ENCODE assay signal across 1 cellular context in genomic region chr1:241518447-241519307, GRCh38.
TF ChIP-seq lines count a peak whose summit lies in the region.

No MANE protein-coding gene starts in this region.

TF ChIP-seq in HepG2, 621 proteins besides CTCF, POLR2A, EP300 and RAD21:
- TF ChIP-seq ZNF773 (CRISPR knock-in tag; IDR thresholded peaks at IDR 0.05; ENCODE audit: borderline replicate concordance) (no peak), ZNF564 (CRISPR knock-in tag; IDR thresholded peaks at IDR 0.05) (0 out of 2 replicates have a peak, but pooled peaks have one; percentile 32), ZNF138 (CRISPR knock-in tag; IDR thresholded peaks at IDR 0.05; ENCODE audit: low read depth) (0 out of 2 replicates have a peak, but pooled peaks have one; percentile 24), MLXIP (CRISPR knock-in tag; IDR thresholded peaks at IDR 0.05; ENCODE audit: borderline replicate concordance) (no peak), ARNT2 (CRISPR knock-in tag; IDR thresholded peaks at IDR 0.05; ENCODE audit: low read depth) (no peak), ZNF546 (CRISPR knock-in tag; conservative IDR thresholded peaks at IDR 0.05) (peak; percentile 86; the same call in 1 of the 2 replicates), ZNF34 (CRISPR knock-in tag; IDR thresholded peaks at IDR 0.05; ENCODE audit: borderline replicate concordance) (no peak), ZNF44 (CRISPR knock-in tag; IDR thresholded peaks at IDR 0.05) (no peak), REXO4 (CRISPR knock-in tag; IDR thresholded peaks at IDR 0.05; ENCODE audit: borderline replicate concordance) (no peak), HOXA5 (CRISPR knock-in tag; IDR thresholded peaks at IDR 0.05) (0 out of 2 replicates have a peak, but pooled peaks have one; percentile 15), ZNF674 (CRISPR knock-in tag; IDR thresholded peaks at IDR 0.05; ENCODE audit: low read depth) (peak; percentile 73; the same call in 1 of the 2 replicates), ZNF646 (CRISPR knock-in tag; IDR thresholded peaks at IDR 0.05) (0 out of 2 replicates have a peak, but pooled peaks have one; percentile 21), ZNF367 (CRISPR knock-in tag; IDR thresholded peaks at IDR 0.05; ENCODE audit: borderline replicate concordance) (no peak), ZNF263 (CRISPR knock-in tag; IDR thresholded peaks at IDR 0.05) (0 out of 2 replicates have a peak, but pooled peaks have one; percentile 10), ZSCAN31 (CRISPR knock-in tag; IDR thresholded peaks at IDR 0.05; ENCODE audit: low read depth) (peak; percentile 19; the same call in 1 of the 2 replicates), MAFK (conservative IDR thresholded peaks at IDR 0.05 in 1 of 2, IDR thresholded peaks at IDR 0.05 in 1 of 2; ENCODE audit: low read length in 2 of 2) (0 out of 4 replicates have a peak, but pooled peaks of 1 of the 2 experiments have one; percentile 1), TAF15 (IDR thresholded peaks at IDR 0.05; ENCODE audit: low read depth, low read length, poor library complexity, severe bottlenecking) (no peak), MTERF4 (CRISPR knock-in tag; IDR thresholded peaks at IDR 0.05) (0 out of 2 replicates have a peak, but pooled peaks have one; percentile 25), FOXO1 (CRISPR knock-in tag; IDR thresholded peaks at IDR 0.05) (peak; percentile 2; the same call in 1 of the 2 replicates), PATZ1 (CRISPR knock-in tag; IDR thresholded peaks at IDR 0.05) (peak; percentile 40; the same call in 1 of the 2 replicates), ASH2L (IDR thresholded peaks at IDR 0.05; ENCODE audit: insufficient read length, low read depth, low read length) (peak; percentile 69), ZNF552 (CRISPR knock-in tag; IDR thresholded peaks at IDR 0.05; ENCODE audit: borderline replicate concordance) (0 out of 2 replicates have a peak, but pooled peaks have one; percentile 47), MAZ (IDR thresholded peaks at IDR 0.05; ENCODE audit: borderline replicate concordance, low read depth, low read length) (no peak), MAZ (CRISPR knock-in tag; IDR thresholded peaks at IDR 0.05; ENCODE audit: low read depth) (0 out of 2 replicates have a peak, but pooled peaks have one; percentile 46), EED (CRISPR knock-in tag; IDR thresholded peaks at IDR 0.05) (0 out of 2 replicates have a peak, but pooled peaks have one; percentile 60), ZFP82 (CRISPR knock-in tag; IDR thresholded peaks at IDR 0.05; ENCODE audit: borderline replicate concordance) (0 out of 2 replicates have a peak, but pooled peaks have one; percentile 24), ZBTB10 (CRISPR knock-in tag; IDR thresholded peaks at IDR 0.05; ENCODE audit: borderline replicate concordance) (peak; percentile 39; the same call in 1 of the 2 replicates), GATAD2A (CRISPR knock-in tag; IDR thresholded peaks at IDR 0.05) (peak; percentile 9; the same call in 1 of the 2 replicates), GFI1 (CRISPR knock-in tag; IDR thresholded peaks at IDR 0.05; ENCODE audit: borderline replicate concordance) (0 out of 2 replicates have a peak, but pooled peaks have one; percentile 20), ZMYM2 (CRISPR knock-in tag; IDR thresholded peaks at IDR 0.05) (0 out of 2 replicates have a peak, but pooled peaks have one; percentile 20), ZNF556 (CRISPR knock-in tag; IDR thresholded peaks at IDR 0.05; ENCODE audit: borderline replicate concordance) (no peak), SIN3B (IDR thresholded peaks at IDR 0.05; ENCODE audit: low read length) (0 out of 2 replicates have a peak, but pooled peaks have one; percentile 11), ZFP41 (CRISPR knock-in tag; IDR thresholded peaks at IDR 0.05; ENCODE audit: borderline replicate concordance) (no peak)
